In the genomic region with DNA sequence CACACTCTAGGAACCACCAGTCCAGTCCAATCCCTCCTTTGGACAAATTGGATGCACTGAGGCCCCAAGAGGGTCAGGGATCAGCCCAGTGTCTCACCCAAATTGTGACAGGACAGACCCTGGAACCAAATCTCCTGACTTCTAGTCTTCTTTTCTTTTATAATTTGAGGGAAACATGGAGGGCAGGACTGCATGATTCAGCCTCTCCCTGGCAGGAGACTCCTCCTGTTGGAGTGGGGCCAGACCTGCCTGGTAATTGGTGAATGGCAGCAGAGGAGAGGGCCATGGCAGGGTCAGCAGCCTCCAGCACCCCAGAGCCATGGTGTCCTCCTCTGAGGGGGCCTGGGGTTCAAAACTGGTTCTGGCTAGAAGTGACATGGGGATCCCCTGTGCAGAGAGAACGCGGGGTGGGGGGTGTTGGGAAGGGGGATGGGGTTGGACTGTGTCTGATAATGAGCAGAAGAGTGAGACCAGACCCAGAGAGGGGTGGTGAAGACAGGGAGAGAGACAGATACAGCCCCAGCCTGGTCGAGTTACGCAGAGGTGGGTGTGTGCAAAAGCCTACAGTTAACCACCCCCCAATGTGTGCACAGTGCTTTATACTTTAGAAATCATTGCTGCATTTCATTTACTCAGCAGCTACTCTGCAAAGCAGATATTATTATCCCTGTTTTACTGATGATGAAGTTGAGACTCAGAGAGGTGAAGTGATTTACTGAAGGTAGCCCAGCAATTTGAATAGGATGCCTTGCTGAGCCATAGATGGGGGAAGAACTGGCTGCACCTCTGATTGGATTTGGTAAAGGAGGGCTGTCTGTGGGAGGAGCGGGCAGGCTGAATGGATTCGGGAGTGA, we compare ENCODE assay signal across 1 cellular context.
A peak's percentile ranks its signal among the peaks of the same experiment; 100 is the strongest.
TF ChIP-seq lines count a peak whose summit lies in the region.

No MANE protein-coding gene starts in this region.

TF ChIP-seq in SK-N-SH, 30 proteins besides CTCF, POLR2A, EP300 and RAD21 (continued from another document):
- TF ChIP-seq, protein P1, sequence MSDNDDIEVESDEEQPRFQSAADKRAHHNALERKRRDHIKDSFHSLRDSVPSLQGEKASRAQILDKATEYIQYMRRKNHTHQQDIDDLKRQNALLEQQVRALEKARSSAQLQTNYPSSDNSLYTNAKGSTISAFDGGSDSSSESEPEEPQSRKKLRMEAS (IDR thresholded peaks at IDR 0.05; ENCODE audit: low read depth): no peak; the same call in none of the 2 replicates
- TF ChIP-seq NFIC (IDR thresholded peaks at IDR 0.05; ENCODE audit: borderline replicate concordance) (peak; percentile 90), CHD2 (IDR thresholded peaks at IDR 0.05; ENCODE audit: low read length, partially characterized antibody) (peak; percentile 27), FOXJ3 (CRISPR knock-in tag; IDR thresholded peaks at IDR 0.05) (no peak), TEAD4 (IDR thresholded peaks at IDR 0.05; ENCODE audit: borderline replicate concordance, insufficient read depth) (no peak), RCOR1 (IDR thresholded peaks at IDR 0.05; ENCODE audit: low read length) (no peak; the same call in 1 of the 2 replicates), POLR2AphosphoS5 (IDR thresholded peaks at IDR 0.05; ENCODE audit: low read depth, low read length) (no peak; the same call in 1 of the 2 replicates), GABPA (IDR thresholded peaks at IDR 0.05; ENCODE audit: low read depth) (no peak), MXI1 (IDR thresholded peaks at IDR 0.05; ENCODE audit: low read depth, low read length) (0 out of 2 replicates have a peak, but pooled peaks have one; percentile 18), SMC3 (IDR thresholded peaks at IDR 0.05; ENCODE audit: low read depth, low read length) (no peak), TCF12 (IDR thresholded peaks at IDR 0.05) (peak; percentile 28; the same call in 1 of the 2 replicates), TAF1 (IDR thresholded peaks at IDR 0.05; ENCODE audit: borderline replicate concordance, low read depth, low read length) (no peak; the same call in 1 of the 2 replicates), GATA2 (CRISPR knock-in tag; IDR thresholded peaks at IDR 0.05) (no peak), ELF1 (IDR thresholded peaks at IDR 0.05) (no peak), FOSL2 (IDR thresholded peaks at IDR 0.05; ENCODE audit: borderline replicate concordance, low read depth) (peak; percentile 59; the same call in 1 of the 2 replicates), NRF1 (IDR thresholded peaks at IDR 0.05; ENCODE audit: low read depth, low read length) (no peak), EZH2phosphoT487 (IDR thresholded peaks at IDR 0.05; ENCODE audit: borderline replicate concordance, low read depth) (no peak), YY1 (IDR thresholded peaks at IDR 0.05; ENCODE audit: low read depth) (peak; percentile 57; the same call in 1 of the 2 replicates), JUND (IDR thresholded peaks at IDR 0.05) (peak; percentile 47), RFX5 (IDR thresholded peaks at IDR 0.05; ENCODE audit: low read length) (no peak), RXRA (IDR thresholded peaks at IDR 0.05; ENCODE audit: borderline replicate concordance, low read depth) (peak; percentile 75; the same call in 1 of the 2 replicates), SIN3A (IDR thresholded peaks at IDR 0.05; ENCODE audit: borderline replicate concordance, low read depth, low read length) (no peak)
- TF ChIP-seq, protein P2, sequence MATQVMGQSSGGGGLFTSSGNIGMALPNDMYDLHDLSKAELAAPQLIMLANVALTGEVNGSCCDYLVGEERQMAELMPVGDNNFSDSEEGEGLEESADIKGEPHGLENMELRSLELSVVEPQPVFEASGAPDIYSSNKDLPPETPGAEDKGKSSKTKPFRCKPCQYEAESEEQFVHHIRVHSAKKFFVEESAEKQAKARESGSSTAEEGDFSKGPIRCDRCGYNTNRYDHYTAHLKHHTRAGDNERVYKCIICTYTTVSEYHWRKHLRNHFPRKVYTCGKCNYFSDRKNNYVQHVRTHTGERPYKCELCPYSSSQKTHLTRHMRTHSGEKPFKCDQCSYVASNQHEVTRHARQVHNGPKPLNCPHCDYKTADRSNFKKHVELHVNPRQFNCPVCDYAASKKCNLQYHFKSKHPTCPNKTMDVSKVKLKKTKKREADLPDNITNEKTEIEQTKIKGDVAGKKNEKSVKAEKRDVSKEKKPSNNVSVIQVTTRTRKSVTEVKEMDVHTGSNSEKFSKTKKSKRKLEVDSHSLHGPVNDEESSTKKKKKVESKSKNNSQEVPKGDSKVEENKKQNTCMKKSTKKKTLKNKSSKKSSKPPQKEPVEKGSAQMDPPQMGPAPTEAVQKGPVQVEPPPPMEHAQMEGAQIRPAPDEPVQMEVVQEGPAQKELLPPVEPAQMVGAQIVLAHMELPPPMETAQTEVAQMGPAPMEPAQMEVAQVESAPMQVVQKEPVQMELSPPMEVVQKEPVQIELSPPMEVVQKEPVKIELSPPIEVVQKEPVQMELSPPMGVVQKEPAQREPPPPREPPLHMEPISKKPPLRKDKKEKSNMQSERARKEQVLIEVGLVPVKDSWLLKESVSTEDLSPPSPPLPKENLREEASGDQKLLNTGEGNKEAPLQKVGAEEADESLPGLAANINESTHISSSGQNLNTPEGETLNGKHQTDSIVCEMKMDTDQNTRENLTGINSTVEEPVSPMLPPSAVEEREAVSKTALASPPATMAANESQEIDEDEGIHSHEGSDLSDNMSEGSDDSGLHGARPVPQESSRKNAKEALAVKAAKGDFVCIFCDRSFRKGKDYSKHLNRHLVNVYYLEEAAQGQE (IDR thresholded peaks at IDR 0.05; ENCODE audit: low read depth, low read length): no peak
- TF ChIP-seq, protein P3, sequence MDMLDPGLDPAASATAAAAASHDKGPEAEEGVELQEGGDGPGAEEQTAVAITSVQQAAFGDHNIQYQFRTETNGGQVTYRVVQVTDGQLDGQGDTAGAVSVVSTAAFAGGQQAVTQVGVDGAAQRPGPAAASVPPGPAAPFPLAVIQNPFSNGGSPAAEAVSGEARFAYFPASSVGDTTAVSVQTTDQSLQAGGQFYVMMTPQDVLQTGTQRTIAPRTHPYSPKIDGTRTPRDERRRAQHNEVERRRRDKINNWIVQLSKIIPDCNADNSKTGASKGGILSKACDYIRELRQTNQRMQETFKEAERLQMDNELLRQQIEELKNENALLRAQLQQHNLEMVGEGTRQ (IDR thresholded peaks at IDR 0.05; ENCODE audit: borderline replicate concordance, low read depth, low read length): no peak
- TF ChIP-seq, protein P4, sequence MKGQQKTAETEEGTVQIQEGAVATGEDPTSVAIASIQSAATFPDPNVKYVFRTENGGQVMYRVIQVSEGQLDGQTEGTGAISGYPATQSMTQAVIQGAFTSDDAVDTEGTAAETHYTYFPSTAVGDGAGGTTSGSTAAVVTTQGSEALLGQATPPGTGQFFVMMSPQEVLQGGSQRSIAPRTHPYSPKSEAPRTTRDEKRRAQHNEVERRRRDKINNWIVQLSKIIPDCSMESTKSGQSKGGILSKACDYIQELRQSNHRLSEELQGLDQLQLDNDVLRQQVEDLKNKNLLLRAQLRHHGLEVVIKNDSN (IDR thresholded peaks at IDR 0.05; ENCODE audit: borderline replicate concordance, low read depth): no peak
- TF ChIP-seq, protein P5, sequence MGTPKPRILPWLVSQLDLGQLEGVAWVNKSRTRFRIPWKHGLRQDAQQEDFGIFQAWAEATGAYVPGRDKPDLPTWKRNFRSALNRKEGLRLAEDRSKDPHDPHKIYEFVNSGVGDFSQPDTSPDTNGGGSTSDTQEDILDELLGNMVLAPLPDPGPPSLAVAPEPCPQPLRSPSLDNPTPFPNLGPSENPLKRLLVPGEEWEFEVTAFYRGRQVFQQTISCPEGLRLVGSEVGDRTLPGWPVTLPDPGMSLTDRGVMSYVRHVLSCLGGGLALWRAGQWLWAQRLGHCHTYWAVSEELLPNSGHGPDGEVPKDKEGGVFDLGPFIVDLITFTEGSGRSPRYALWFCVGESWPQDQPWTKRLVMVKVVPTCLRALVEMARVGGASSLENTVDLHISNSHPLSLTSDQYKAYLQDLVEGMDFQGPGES (IDR thresholded peaks at IDR 0.05; ENCODE audit: low read depth, low read length): no peak
- TF ChIP-seq, protein P6, sequence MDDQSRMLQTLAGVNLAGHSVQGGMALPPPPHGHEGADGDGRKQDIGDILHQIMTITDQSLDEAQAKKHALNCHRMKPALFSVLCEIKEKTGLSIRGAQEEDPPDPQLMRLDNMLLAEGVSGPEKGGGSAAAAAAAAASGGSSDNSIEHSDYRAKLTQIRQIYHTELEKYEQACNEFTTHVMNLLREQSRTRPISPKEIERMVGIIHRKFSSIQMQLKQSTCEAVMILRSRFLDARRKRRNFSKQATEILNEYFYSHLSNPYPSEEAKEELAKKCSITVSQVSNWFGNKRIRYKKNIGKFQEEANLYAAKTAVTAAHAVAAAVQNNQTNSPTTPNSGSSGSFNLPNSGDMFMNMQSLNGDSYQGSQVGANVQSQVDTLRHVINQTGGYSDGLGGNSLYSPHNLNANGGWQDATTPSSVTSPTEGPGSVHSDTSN (IDR thresholded peaks at IDR 0.05): peak; percentile 70
TF ChIP-seq in SK-N-SH: peak in this region for 9.
